Comparison of ENCODE assay signal across 33 cellular contexts in genomic region chr15:63077952-63078351, GRCh38. TPM values are rescaled to one million over a fixed set of nuclear protein-coding genes. Genes with fewer than 3 reads are reported as not detected.
DNase-seq lines count a peak whose midpoint lies in the region; ATAC-seq and TF ChIP-seq lines count a peak whose summit lies in the region.
"Had no signal": no experiment of that assay in that cellular context is flagged by ENCODE, and none has a peak within 500 bp of the region (broad histone marks: within the 10 kb centered on the region; RNA-seq: fewer than 3 reads in every experiment).

No MANE protein-coding gene starts in this region.

- H3K36me3 Mint-ChIP-seq in glutamatergic neuron (ENCODE audit: unreplicated experiment), result no peaks in the 10 kb centered on the region
- H3K36me3 Mint-ChIP-seq: activated CD8-positive, alpha-beta memory T cell treated with anti-CD3 and anti-CD28 coated beads, Interleukin-2, amount 10 ng/mL, durations not matched to agents 7 days and 5 days; stimulated activated memory B cell treated with anti-CD40 and anti-IgM and Interleukin-4, amounts not matched to agents 10 μg/mL and 1 μg/mL and 100 μg/mL, for 72 hours had no signal

- H3K9me3 ChIP-seq in trophoblast cell (ENCODE audit: insufficient read depth, low read depth, low read length), result no peaks in the 10 kb centered on the region
- H3K9me3 ChIP-seq: Caco-2, HAP-1, pancreas, SK-N-SH, upper lobe of left lung had no signal

- H3K9me3 Mint-ChIP-seq in glutamatergic neuron (ENCODE audit: unreplicated experiment), result peaks cover 4% of the 10 kb centered on the region
- H3K9me3 Mint-ChIP-seq: effector memory CD8-positive, alpha-beta T cell; neural crest cell; stimulated activated memory B cell treated with anti-CD40 and anti-IgM and Interleukin-4, amounts not matched to agents 10 μg/mL and 1 μg/mL and 100 μg/mL, for 72 hours had no signal

- DNase-seq in DMS79 (lab: John Stamatoyannopoulos, UW) (peak; percentile 1), DMS79 treated with DMSO at 0.1 percent for 48 hours (lab: John Stamatoyannopoulos, UW) (no peak), NCI-H69 (lab: John Stamatoyannopoulos, UW) (peak; percentile 39), glutamatergic neuron (no peak), trophoblast cell (no peak)
- no peak for DNase-seq in stimulated activated CD4-positive, alpha-beta T cell treated with anti-CD3 and anti-CD28 coated beads, Interleukin-4, amount 100 ng/mL, for 24 hours
- DNase-seq in activated CD4-positive, alpha-beta T cell treated with anti-CD3 and anti-CD28 coated beads for 4 hours, result no peak
- DNase-seq: 8988T; activated CD4-positive, alpha-beta T cell treated with anti-CD3 and anti-CD28 coated beads, Interleukin-2, amount 50 U/mL, for 4 hours; activated CD4-positive, CD25-positive, alpha-beta regulatory T cell; activated CD8-positive, alpha-beta memory T cell treated with anti-CD3 and anti-CD28 coated beads, Interleukin-2, amount 10 ng/mL, durations not matched to agents 7 days and 5 days; activated naive CD4-positive, alpha-beta T cell; activated T-cell treated with anti-CD3 and anti-CD28 coated beads, Interleukin-2, amount 50 U/mL, for 48 hours; Caco-2; caudate nucleus; cortex of kidney; effector memory CD8-positive, alpha-beta T cell; left colon; mammary epithelial cell; MV-4-11; NCI-H1436 treated with DMSO at 0.1 percent for 48 hours; NCI-H2081 treated with DMSO at 0.1 percent for 48 hours; NCI-H510A; pancreas; PC-3; SK-N-SH; substantia nigra; upper lobe of left lung had no signal

- no peaks in the 10 kb centered on the region for H3K36me3 ChIP-seq in trophoblast cell (ENCODE audit: control insufficient read depth in 1 of 2, insufficient read depth in 2 of 2, low read length in 2 of 2)
- H3K36me3 ChIP-seq: HAP-1, pancreas, upper lobe of left lung had no signal

- no peak overlapping the region for H2BK5ac ChIP-seq in trophoblast cell (ENCODE audit: low read depth, low read length, poor library complexity)

- H3K27ac Mint-ChIP-seq in glutamatergic neuron (ENCODE audit: unreplicated experiment), result no peak overlapping the region
- H3K27ac Mint-ChIP-seq: activated CD8-positive, alpha-beta memory T cell treated with anti-CD3 and anti-CD28 coated beads, Interleukin-2, amount 10 ng/mL, durations not matched to agents 7 days and 5 days; effector memory CD8-positive, alpha-beta T cell; stimulated activated memory B cell treated with anti-CD40 and anti-IgM and Interleukin-4, amounts not matched to agents 10 μg/mL and 1 μg/mL and 100 μg/mL, for 72 hours had no signal

- H3K4me3 Mint-ChIP-seq in glutamatergic neuron (ENCODE audit: unreplicated experiment), result peak overlapping the region; percentile 14
- H3K4me3 Mint-ChIP-seq: activated CD8-positive, alpha-beta memory T cell treated with anti-CD3 and anti-CD28 coated beads, Interleukin-2, amount 10 ng/mL, durations not matched to agents 7 days and 5 days; effector memory CD8-positive, alpha-beta T cell; neural crest cell; stimulated activated memory B cell treated with anti-CD40 and anti-IgM and Interleukin-4, amounts not matched to agents 10 μg/mL and 1 μg/mL and 100 μg/mL, for 72 hours had no signal

- no peaks in the 10 kb centered on the region for H3K27me3 Mint-ChIP-seq in glutamatergic neuron (ENCODE audit: unreplicated experiment)

- no peak overlapping the region for H3K23ac ChIP-seq in trophoblast cell (ENCODE audit: low read length)

- H2AK5ac ChIP-seq in trophoblast cell (ENCODE audit: low read length), result no peak overlapping the region

- H4K91ac ChIP-seq in trophoblast cell (ENCODE audit: low read depth, low read length), result peak overlapping the region; percentile 4

- no peak overlapping the region for H2BK12ac ChIP-seq in trophoblast cell (ENCODE audit: low read length)

- H3K4me3 ChIP-seq in trophoblast cell (ENCODE audit: low read depth, low read length), result no peak overlapping the region
- H3K4me3 ChIP-seq: HAP-1, pancreas, upper lobe of left lung had no signal

- peak overlapping the region; percentile 20 for H2BK120ac ChIP-seq in trophoblast cell (ENCODE audit: insufficient read depth, low read length, poor library complexity)

- peaks cover 26 to 33% of the 10 kb centered on the region in 2 experiments for H3K4me1 ChIP-seq in trophoblast cell (ENCODE audit: control insufficient read depth in 1 of 2, insufficient read depth in 2 of 2, low read length in 2 of 2)

- H3K27ac ChIP-seq in trophoblast cell (ENCODE audit: low read depth, low read length), result no peak overlapping the region
- H3K27ac ChIP-seq: C4-2B, pancreas, upper lobe of left lung had no signal

- H3K79me1 ChIP-seq in trophoblast cell (ENCODE audit: low read length), result peaks cover 20% of the 10 kb centered on the region

- H3K79me2 ChIP-seq in trophoblast cell (ENCODE audit: control insufficient read depth, insufficient read depth, low read length, poor library complexity), result no peaks in the 10 kb centered on the region

- ATAC-seq in HG03520 (IDR thresholded peaks at IDR 0.05; ENCODE audit: unreplicated experiment), result no peak
- ATAC-seq: activated CD8-positive, alpha-beta memory T cell treated with anti-CD3 and anti-CD28 coated beads, Interleukin-2, amount 10 ng/mL, durations not matched to agents 7 days and 5 days; effector memory CD8-positive, alpha-beta T cell; left colon; pancreas; PC-3; stimulated activated memory B cell treated with anti-CD40 and anti-IgM and Interleukin-4, amounts not matched to agents 10 μg/mL and 1 μg/mL and 100 μg/mL, for 72 hours had no signal

- no peak overlapping the region for H3K4ac ChIP-seq in trophoblast cell (ENCODE audit: low read depth, low read length)

- H3K9ac ChIP-seq in trophoblast cell (ENCODE audit: low read length), result no peak overlapping the region
- H3K9ac ChIP-seq: SK-N-SH had no signal

- no peak overlapping the region for H2AFZ ChIP-seq in trophoblast cell (ENCODE audit: insufficient read depth, low read length, poor library complexity)

- H4K12ac ChIP-seq in trophoblast cell (ENCODE audit: low read depth, low read length), result no peak overlapping the region

- no peaks in the 10 kb centered on the region for H3K27me3 ChIP-seq in trophoblast cell (ENCODE audit: insufficient read depth, low read length)
- H3K27me3 ChIP-seq: pancreas, upper lobe of left lung had no signal

- no CpG with 5 or more reads among the region's 6 CpGs for WGBS in trophoblast cell (ENCODE audit: extremely low coverage, insufficient coverage, insufficient read length)

- H3K4me1 Mint-ChIP-seq in glutamatergic neuron (ENCODE audit: low read depth, unreplicated experiment), result peaks cover 30% of the 10 kb centered on the region
- H3K4me1 Mint-ChIP-seq: stimulated activated memory B cell treated with anti-CD40 and anti-IgM and Interleukin-4, amounts not matched to agents 10 μg/mL and 1 μg/mL and 100 μg/mL, for 72 hours had no signal

- H4K8ac ChIP-seq in trophoblast cell (ENCODE audit: low read depth, low read length), result peak overlapping the region; percentile 19

- no peak for TF ChIP-seq CTCF in glutamatergic neuron (IDR thresholded peaks at IDR 0.05; ENCODE audit: partially characterized antibody, unreplicated experiment)

- H3K4me2 ChIP-seq in trophoblast cell (ENCODE audit: low read length), result no peak overlapping the region
- H3K4me2 ChIP-seq: SK-N-SH had no signal

- no peak overlapping the region for H3K14ac ChIP-seq in trophoblast cell (ENCODE audit: low read length)

- no peak overlapping the region for H3K18ac ChIP-seq in trophoblast cell (ENCODE audit: low read length)

RNA-seq across cellular contexts. Expression of gene TPM1, which starts 35.4 kb away (rescaled TPM):
- 255 TPM for total RNA-seq in glutamatergic neuron (ENCODE audit: unreplicated experiment)
- 3,520 and 3,660 TPM in 2 replicates for polyA plus RNA-seq in trophoblast cell (2013)

RNA-seq across cellular contexts. Expression of gene LACTB, which starts 43.7 kb away (rescaled TPM):
- total RNA-seq in glutamatergic neuron (ENCODE audit: unreplicated experiment), result 20.1 TPM
- 24.4 and 24.9 TPM in 2 replicates for polyA plus RNA-seq in trophoblast cell (2013)

Comparison
In these comparisons a context has a peak if more than half of its experiments do, and no peak if none do; other contexts are left out.
1. DNase-seq: peak in DMS79 (single experiment) and NCI-H69 (single experiment); none in DMS79 treated with DMSO at 0.1 percent for 48 hours (single experiment), glutamatergic neuron (single experiment), trophoblast cell (0 of 2), stimulated activated CD4-positive, alpha-beta T cell treated with anti-CD3 and anti-CD28 coated beads, Interleukin-4, amount 100 ng/mL, for 24 hours (single experiment) and activated CD4-positive, alpha-beta T cell treated with anti-CD3 and anti-CD28 coated beads for 4 hours (0 of 2).